ENCODE assay signal across 15 cellular contexts in genomic region chr2:43526994-43527393, GRCh38.
"Had no signal": no experiment of that assay in that cellular context is flagged by ENCODE, and none has a peak within 500 bp of the region (broad histone marks: within the 10 kb centered on the region; RNA-seq: fewer than 3 reads in every experiment).

No MANE protein-coding gene starts in this region.

- H3K4me1 ChIP-seq: body of pancreas, neural progenitor cell, parathyroid adenoma had no signal

- H3K79me2 ChIP-seq: parathyroid adenoma had no signal

- H3K27ac Mint-ChIP-seq: activated CD4-positive, alpha-beta T cell treated with anti-CD3 and anti-CD28 coated beads for 36 hours; activated CD8-positive, alpha-beta T cell treated with anti-CD3 and anti-CD28 coated beads for 36 hours; activated naive CD4-positive, alpha-beta T cell treated with anti-CD3 and anti-CD28 coated beads for 36 hours; neural progenitor cell had no signal

- H3K27ac ChIP-seq: body of pancreas, neural progenitor cell, parathyroid adenoma, VCaP had no signal

- H3K9ac ChIP-seq: neural progenitor cell, parathyroid adenoma had no signal

- H3K4me2 ChIP-seq: neural progenitor cell had no signal

- DNase-seq: activated CD4-positive, alpha-beta T cell treated with anti-CD3 and anti-CD28 coated beads for 36 hours; activated CD8-positive, alpha-beta memory T cell treated with anti-CD3 and anti-CD28 coated beads, Interleukin-2, amount 50 U/mL, for 48 hours; activated CD8-positive, alpha-beta T cell treated with anti-CD3 and anti-CD28 coated beads for 36 hours; activated naive CD4-positive, alpha-beta T cell treated with anti-CD3 and anti-CD28 coated beads for 36 hours; adrenal gland; body of pancreas; dermis blood vessel endothelial cell; glutamatergic neuron; retina; small intestine; substantia nigra; T-helper 9 cell had no signal

- H3K4me3 Mint-ChIP-seq: activated CD4-positive, alpha-beta T cell treated with anti-CD3 and anti-CD28 coated beads for 36 hours; activated CD8-positive, alpha-beta T cell treated with anti-CD3 and anti-CD28 coated beads for 36 hours; activated naive CD4-positive, alpha-beta T cell treated with anti-CD3 and anti-CD28 coated beads for 36 hours; neural progenitor cell had no signal

- H3K9me3 Mint-ChIP-seq: neural progenitor cell had no signal

- H3K9me3 ChIP-seq: adrenal gland, body of pancreas had no signal

- H3K36me3 ChIP-seq: adrenal gland had no signal

- H3K4me3 ChIP-seq: adrenal gland, body of pancreas, neural progenitor cell had no signal

- H3K27me3 Mint-ChIP-seq: activated CD4-positive, alpha-beta T cell treated with anti-CD3 and anti-CD28 coated beads for 36 hours; activated CD8-positive, alpha-beta T cell treated with anti-CD3 and anti-CD28 coated beads for 36 hours had no signal

- H2AFZ ChIP-seq: neural progenitor cell, parathyroid adenoma had no signal

- ATAC-seq: activated CD4-positive, alpha-beta T cell treated with anti-CD3 and anti-CD28 coated beads for 36 hours; activated CD8-positive, alpha-beta T cell treated with anti-CD3 and anti-CD28 coated beads for 36 hours; body of pancreas had no signal

- H3K27me3 ChIP-seq: adrenal gland, body of pancreas, neural progenitor cell had no signal
